Comparison of ENCODE assay signal across 19 cellular contexts in the genomic region with DNA sequence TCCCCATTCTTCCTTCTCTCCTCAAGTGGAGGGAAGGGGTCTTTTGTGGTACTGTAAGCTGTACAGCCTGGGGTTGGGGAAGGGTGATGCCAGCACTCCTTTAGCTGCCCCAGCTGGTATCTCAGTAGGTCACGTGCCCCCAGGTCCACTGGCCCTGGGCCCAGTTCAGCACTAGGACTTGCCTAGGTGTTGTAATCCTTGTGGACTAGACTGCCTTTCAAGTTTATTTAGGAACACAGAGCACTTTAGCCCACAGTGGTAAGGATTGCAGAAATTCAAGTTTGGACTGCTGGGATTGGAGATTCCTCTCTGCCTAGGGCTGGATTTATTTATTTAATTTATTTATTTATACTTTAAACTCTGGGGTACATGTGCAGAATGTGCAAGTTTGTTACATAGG.
DNase-seq lines count a peak whose midpoint lies in the region; ATAC-seq, FAIRE-seq and TF ChIP-seq lines count a peak whose summit lies in the region.
"Had no signal": no experiment of that assay in that cellular context is flagged by ENCODE, and none has a peak within 500 bp of the region (broad histone marks: within the 10 kb centered on the region; RNA-seq: fewer than 3 reads in every experiment).

No MANE protein-coding gene starts in this region.

- no peaks in the 10 kb centered on the region for H3K4me1 Mint-ChIP-seq in CD4-positive, alpha-beta memory T cell
- H3K4me1 Mint-ChIP-seq: B cell; CD4-positive, CD25-positive, alpha-beta regulatory T cell; IgD-negative memory B cell had no signal

- DNase-seq in HepG2 (ENCODE audit: low spot score), result no peak
- DNase-seq in left lobe of liver (ENCODE audit: low spot score), result peak; percentile 94
- DNase-seq in stomach, result peak; percentile 61
- no peak for DNase-seq in hepatic stellate cell (ENCODE audit: low spot score)
- no peak for DNase-seq in CD4-positive, alpha-beta memory T cell
- DNase-seq in GM20000 (ENCODE audit: low spot score), result no peak
- DNase-seq: Caco-2; CD4-positive, CD25-positive, alpha-beta regulatory T cell; GM23248; HCEC 1CT had no signal

- no peak overlapping the region for H2AFZ ChIP-seq in HepG2 (ENCODE audit: low read length)
- H2AFZ ChIP-seq: GM23248 had no signal

- H3K27me3 Mint-ChIP-seq in CD4-positive, alpha-beta memory T cell, result peaks cover 0 to 3% of the 10 kb centered on the region in 2 donors
- H3K27me3 Mint-ChIP-seq: CD4-positive, CD25-positive, alpha-beta regulatory T cell; IgD-negative memory B cell had no signal

- no peak for FAIRE-seq in HepG2 (lab: Jason Lieb, UNC)
- FAIRE-seq: D721Med, G401.6, GM12891, GM19239, HTR-8/SVneo had no signal

- peaks cover 0 to 14% (median 1%) of the 10 kb centered on the region in 8 donors for H3K9me3 Mint-ChIP-seq in CD4-positive, alpha-beta memory T cell

- H3K27ac ChIP-seq in liver (ENCODE audit: low read depth in 1 of 2, low read length in 2 of 2), result peak overlapping the region; percentile 19 to 67
- no peak overlapping the region for H3K27ac ChIP-seq in HepG2 (ENCODE audit: extremely low read length, insufficient read depth, low read length)
- peak overlapping the region in 1 of 5 donors; percentile 49 for H3K27ac ChIP-seq in stomach
- H3K27ac ChIP-seq in CD4-positive, alpha-beta memory T cell (ENCODE audit: low read depth, low read length), result no peak overlapping the region
- H3K27ac ChIP-seq: BLaER1 treated with 17β-estradiol and CSF1 and Interleukin-3, amounts not matched to agents 10 nM and 100 nM; GM23248 had no signal

- WGBS in liver, result 19% methylated on average over 1 of the region's 1 CpG
- WGBS in HepG2 (ENCODE audit: low lambda C conversion rate), result 0% methylated on average over 1 of the region's 1 CpG
- 50 to 83% (median 67%) methylated on average over 1 of the region's 1 CpG for WGBS in stomach, 5 donors

- in situ Hi-C loops in HepG2 (cut with HindIII; ENCODE audit: extremely low pct_ligation_motif_present, low pct_unique_long_range_greater_than_20kb), result no loop called here

- H3K4me1 ChIP-seq in liver (ENCODE audit: control insufficient read depth in 4 of 4, insufficient read depth in 4 of 4, low read length in 3 of 4) (peaks cover 8 to 13% (median 10%) of the 10 kb centered on the region in 4 donors), HepG2 (ENCODE audit: insufficient read depth, low read length) (no peaks in the 10 kb centered on the region), stomach (no peaks in the 10 kb centered on the region)
- no peaks in the 10 kb centered on the region for H3K4me1 ChIP-seq in CD4-positive, alpha-beta memory T cell (ENCODE audit: insufficient read depth, low read length)
- H3K4me1 ChIP-seq: BLaER1 treated with 17β-estradiol and CSF1 and Interleukin-3, amounts not matched to agents 10 nM and 100 nM; Caco-2 had no signal

- BruUV-seq in HepG2 (replicated peaks; lab: Mats Ljungman, UMichigan), result no TSS peak

- H3K4me3 ChIP-seq in liver (ENCODE audit: low read depth in 1 of 3, low read length in 3 of 3), result no peak overlapping the region
- no peak overlapping the region for H3K4me3 ChIP-seq in HepG2 (replicated peaks in 1 of 3; ENCODE audit: insufficient read depth in 1 of 3, low read depth in 2 of 3, low read length in 3 of 3)
- H3K4me3 ChIP-seq in stomach, result no peak overlapping the region
- H3K4me3 ChIP-seq in CD4-positive, alpha-beta memory T cell (ENCODE audit: low read length in 2 of 2), result no peak overlapping the region
- H3K4me3 ChIP-seq: BLaER1 treated with 17β-estradiol and CSF1 and Interleukin-3, amounts not matched to agents 10 nM and 100 nM; GM23248 had no signal

- H3K9ac ChIP-seq in liver (ENCODE audit: low read depth in 1 of 2, low read length in 2 of 2) (no peak overlapping the region), HepG2 (ENCODE audit: insufficient read depth, low read depth, low read length) (no peak overlapping the region)
- H3K9ac ChIP-seq: BLaER1 treated with 17β-estradiol and CSF1 and Interleukin-3, amounts not matched to agents 10 nM and 100 nM; GM23248 had no signal

- H3K79me2 ChIP-seq in HepG2 (ENCODE audit: insufficient read depth, low read length), result no peaks in the 10 kb centered on the region

- TF ChIP-seq RAD21 in liver (IDR thresholded peaks at IDR 0.05), result peak; percentile 38 to 39
- TF ChIP-seq RAD21 in HepG2 (CRISPR knock-in tag; IDR thresholded peaks at IDR 0.05), result no peak

- H3K9me3 ChIP-seq in liver (ENCODE audit: control insufficient read depth in 4 of 4, low read length in 3 of 4), result no peaks in the 10 kb centered on the region
- no peaks in the 10 kb centered on the region for H3K9me3 ChIP-seq in HepG2 (ENCODE audit: low read length)
- peaks cover 0 to 3% (median 0%) of the 10 kb centered on the region in 4 donors for H3K9me3 ChIP-seq in stomach
- no peaks in the 10 kb centered on the region for H3K9me3 ChIP-seq in CD4-positive, alpha-beta memory T cell (ENCODE audit: control insufficient read depth in 1 of 2, low read length in 2 of 2)
- H3K9me3 ChIP-seq: Caco-2 had no signal

- CTCF ChIA-PET in HepG2 (lab: Yijun Ruan, JAX; ENCODE audit: low intra/inter-chr PET ratio, low total read pairs), result no interaction called here
- CTCF ChIA-PET in CD4-positive, alpha-beta memory T cell (lab: Charles Lee; ENCODE audit: partially characterized antibody), result no interaction called here

- no peak for TF ChIP-seq CTCF in liver (IDR thresholded peaks at IDR 0.05; ENCODE audit: low read depth, low read length, missing input control)
- TF ChIP-seq CTCF in HepG2 (CRISPR knock-in tag; IDR thresholded peaks at IDR 0.05), result no peak
- no peak for TF ChIP-seq CTCF in stomach (IDR thresholded peaks at IDR 0.05)
- no peak for TF ChIP-seq CTCF in GM20000 (IDR thresholded peaks at IDR 0.05; ENCODE audit: extremely low read depth, missing control alignments)

- TF ChIP-seq POLR2A in HepG2 (IDR thresholded peaks at IDR 0.05; ENCODE audit: insufficient read depth in 1 of 2, low read depth in 2 of 2, low read length in 2 of 2), result no peak
- no peak for TF ChIP-seq POLR2A in stomach (IDR thresholded peaks at IDR 0.05)

- no peak for ATAC-seq in HepG2
- ATAC-seq in left lobe of liver, result peak; percentile 78

- H3K36me3 Mint-ChIP-seq in CD4-positive, alpha-beta memory T cell, result no peaks in the 10 kb centered on the region
- H3K36me3 Mint-ChIP-seq: CD4-positive, CD25-positive, alpha-beta regulatory T cell; IgD-negative memory B cell had no signal

- POLR2A ChIA-PET in HepG2 (lab: Yijun Ruan, JAX), result no interaction called here
- POLR2A ChIA-PET in CD4-positive, alpha-beta memory T cell (lab: Charles Lee; ENCODE audit: partially characterized antibody), result no interaction called here

- H3K4me3 Mint-ChIP-seq in CD4-positive, alpha-beta memory T cell, result no peak overlapping the region
- H3K4me3 Mint-ChIP-seq: B cell; CD4-positive, CD25-positive, alpha-beta regulatory T cell; IgD-negative memory B cell had no signal

- intact Hi-C loops in HepG2 (cut with micrococcal nuclease; ENCODE audit: unreplicated experiment) (no loop called here), stomach (cut with DNase I; ENCODE audit: low total_unique reads) (no loop called here)
- intact Hi-C loops in CD4-positive, alpha-beta memory T cell (cut with micrococcal nuclease), result no loop called here

- H3K27ac Mint-ChIP-seq in CD4-positive, alpha-beta memory T cell, result no peak overlapping the region
- H3K27ac Mint-ChIP-seq: B cell; CD4-positive, CD25-positive, alpha-beta regulatory T cell had no signal

- no peaks in the 10 kb centered on the region for H3K36me3 ChIP-seq in liver (ENCODE audit: control insufficient read depth in 4 of 4, insufficient read depth in 3 of 4, low read depth in 1 of 4, low read length in 3 of 4)
- H3K36me3 ChIP-seq in HepG2 (replicated peaks in 1 of 2; ENCODE audit: control insufficient read depth in 1 of 2, insufficient read depth in 2 of 2, low read length in 2 of 2), result no peaks in the 10 kb centered on the region
- no peaks in the 10 kb centered on the region for H3K36me3 ChIP-seq in stomach
- H3K36me3 ChIP-seq in CD4-positive, alpha-beta memory T cell (ENCODE audit: insufficient read depth, low read length), result no peaks in the 10 kb centered on the region
- H3K36me3 ChIP-seq: BLaER1 treated with 17β-estradiol and CSF1 and Interleukin-3, amounts not matched to agents 10 nM and 100 nM had no signal

- H3K27me3 ChIP-seq in liver (ENCODE audit: control insufficient read depth in 4 of 4, insufficient read depth in 4 of 4, low read length in 3 of 4) (no peaks in the 10 kb centered on the region), HepG2 (ENCODE audit: control insufficient read depth in 1 of 2, insufficient read depth in 2 of 2, low read length in 2 of 2) (0 out of 5 replicates have a peak, but pooled peaks cover 0 to 1% of the 10 kb centered on the region in 2 experiments), stomach (no peaks in the 10 kb centered on the region)
- no peaks in the 10 kb centered on the region for H3K27me3 ChIP-seq in CD4-positive, alpha-beta memory T cell (ENCODE audit: insufficient read depth, low read length)
- H3K27me3 ChIP-seq: BLaER1 treated with 17β-estradiol and CSF1 and Interleukin-3, amounts not matched to agents 10 nM and 100 nM had no signal

- no peak overlapping the region for H3K4me2 ChIP-seq in HepG2 (ENCODE audit: low read depth, low read length)
- H3K4me2 ChIP-seq: BLaER1 treated with 17β-estradiol and CSF1 and Interleukin-3, amounts not matched to agents 10 nM and 100 nM had no signal

- TF ChIP-seq EP300 in HepG2 (IDR thresholded peaks at IDR 0.05; ENCODE audit: low read depth in 2 of 2, low read length in 2 of 2) (no peak), HepG2 (CRISPR knock-in tag; IDR thresholded peaks at IDR 0.05; ENCODE audit: borderline replicate concordance) (no peak), stomach (IDR thresholded peaks at IDR 0.05) (no peak)

- no peaks in the 10 kb centered on the region for H4K20me1 ChIP-seq in HepG2 (ENCODE audit: insufficient read depth, low read length)
- H4K20me1 ChIP-seq: BLaER1 treated with 17β-estradiol and CSF1 and Interleukin-3, amounts not matched to agents 10 nM and 100 nM had no signal

TF ChIP-seq in liver, 16 proteins besides CTCF, POLR2A, EP300 and RAD21 (continues in another document):
- no peak for TF ChIP-seq GABPA (IDR thresholded peaks at IDR 0.05 in 1 of 2, conservative IDR thresholded peaks at IDR 0.05 in 1 of 2)
- TF ChIP-seq FOXA1 (IDR thresholded peaks at IDR 0.05), result peak; percentile 72

TF ChIP-seq in HepG2, 621 proteins besides CTCF, POLR2A, EP300 and RAD21 (continues in another document):
- TF ChIP-seq PHB2 (IDR thresholded peaks at IDR 0.05; ENCODE audit: partially characterized antibody) (no peak), HOXA5 (CRISPR knock-in tag; IDR thresholded peaks at IDR 0.05) (no peak), TMF1 (CRISPR knock-in tag; IDR thresholded peaks at IDR 0.05; ENCODE audit: low read depth) (no peak)

Comparison
In these comparisons a context has a peak if more than half of its experiments do, and no peak if none do; other contexts are left out.
1. H3K27ac ChIP-seq: peak in liver (2 of 2); none in HepG2 (single experiment) and CD4-positive, alpha-beta memory T cell (single experiment).
2. DNase-seq: peak in left lobe of liver (single experiment) and stomach (single experiment); none in HepG2 (single experiment), hepatic stellate cell (single experiment), CD4-positive, alpha-beta memory T cell (0 of 5) and GM20000 (single experiment).